22 cellular contexts compared by ENCODE assay signal in genomic region chr6:55568779-55569439, GRCh38. TPM values are rescaled to one million over a fixed set of nuclear protein-coding genes. Genes with fewer than 3 reads are reported as not detected.
DNase-seq lines count a peak whose midpoint lies in the region; ATAC-seq and TF ChIP-seq lines count a peak whose summit lies in the region.
"Had no signal": no experiment of that assay in that cellular context is flagged by ENCODE, and none has a peak within 500 bp of the region (broad histone marks: within the 10 kb centered on the region; RNA-seq: fewer than 3 reads in every experiment).

No MANE protein-coding gene starts in this region.

- H3K36me3 Mint-ChIP-seq in nephron (ENCODE audit: low read depth): no peaks in the 10 kb centered on the region

- H3K4me3 ChIP-seq in transverse colon: no peak overlapping the region

- H3K4me1 ChIP-seq in transverse colon: no peaks in the 10 kb centered on the region

- no peaks in the 10 kb centered on the region for H3K36me3 ChIP-seq in transverse colon

- peak overlapping the region in 3 of 4 donors; percentile 12 to 17 (median 12) for H3K27ac ChIP-seq in transverse colon
- H3K27ac ChIP-seq: 22Rv1 had no signal

- in situ Hi-C loops in transverse colon (cut with MboI; ENCODE audit: low pct_ligation_motif_present in 1 of 4, low pct_unique_long_range_greater_than_20kb in 1 of 4, low sequenced_read_pairs in 3 of 4): no loop called here

- no peak for TF ChIP-seq EP300 in transverse colon (IDR thresholded peaks at IDR 0.05; ENCODE audit: low read depth)

- ATAC-seq in left cardiac atrium (peak; percentile 88 to 96), left colon (no peak)
- ATAC-seq: effector memory CD8-positive, alpha-beta T cell had no signal

- peak overlapping the region; percentile 69 to 81 (median 69) for H3K27ac Mint-ChIP-seq in nephron
- H3K27ac Mint-ChIP-seq: effector memory CD8-positive, alpha-beta T cell had no signal

- TF ChIP-seq POLR2A in transverse colon (IDR thresholded peaks at IDR 0.05): no peak

- peaks cover 9% of the 10 kb centered on the region for H3K9me3 Mint-ChIP-seq in nephron

- no peaks in the 10 kb centered on the region for H3K27me3 Mint-ChIP-seq in nephron (ENCODE audit: low read depth)
- H3K27me3 Mint-ChIP-seq: effector memory CD8-positive, alpha-beta T cell had no signal

- peaks cover 28% of the 10 kb centered on the region for H3K4me1 Mint-ChIP-seq in nephron

- no peak overlapping the region for H3K4me3 Mint-ChIP-seq in nephron
- H3K4me3 Mint-ChIP-seq: effector memory CD8-positive, alpha-beta T cell had no signal

- TF ChIP-seq CTCF in nephron (IDR thresholded peaks at IDR 0.05; ENCODE audit: unreplicated experiment in 3 of 3) (no peak), transverse colon (IDR thresholded peaks at IDR 0.05) (no peak)

- H3K27me3 ChIP-seq in transverse colon: no peaks in the 10 kb centered on the region

- 17 to 52% methylated on average over 1 of the region's 1 CpG for WGBS in transverse colon (ENCODE audit: low coverage in 1 of 2), 2 donors

- H3K9me3 ChIP-seq in transverse colon: peaks cover 0 to 4% of the 10 kb centered on the region in 2 donors

- intact Hi-C loops in left cardiac atrium (cut with DNase I): no loop called here
- intact Hi-C loops in transverse colon (cut with DNase I; ENCODE audit: low total_unique reads): no loop called here
- intact Hi-C loops in left colon (cut with DNase I, micrococcal nuclease): no loop called here
- intact Hi-C loops in posterior vena cava (cut with DNase I): no loop called here

- DNase-seq in NCI-H82 (lab: John Stamatoyannopoulos, UW): peak; percentile 18
- no peak for DNase-seq in NCI-H82 treated with DMSO at 0.1 percent for 48 hours (lab: John Stamatoyannopoulos, UW; ENCODE audit: unreplicated experiment)
- DNase-seq in left cardiac atrium: no peak
- no peak for DNase-seq in transverse colon
- DNase-seq in left colon: no peak
- no peak for DNase-seq in stimulated activated naive CD4-positive, alpha-beta T cell (lab: John Stamatoyannopoulos, UW)
- DNase-seq in posterior vena cava (ENCODE audit: low spot score): no peak
- DNase-seq: activated CD4-positive, alpha-beta T cell treated with anti-CD3 and anti-CD28 coated beads for 4 hours; activated CD8-positive, alpha-beta memory T cell treated with anti-CD3 and anti-CD28 coated beads, Interleukin-2, amount 50 U/mL, for 4 hours; activated gamma-delta T cell; amniotic stem cell; cerebellar nuclear complex; DMS153; effector memory CD8-positive, alpha-beta T cell; kidney glomerular epithelial cell; NCI-H1105 treated with DMSO at 0.1 percent for 48 hours; NCI-H2171; NCI-H774; stimulated activated CD4-positive, alpha-beta T cell treated with anti-CD3 and anti-CD28 coated beads, Interleukin-12 subunit alpha, Interleukin-12 subunit beta, amount 100 ng/mL, for 4 hours had no signal

RNA-seq across cellular contexts. Expression of gene HMGCLL1, which starts 10.1 kb away (rescaled TPM):
- total RNA-seq in left cardiac atrium (1 to 10 TPM; 1.2 to 2.4 TPM), transverse colon (under 1 TPM in 2 of 4 donors, not detected in 2; 0.55 to 0.64 TPM), left colon (under 1 TPM; 0.18 to 0.47 TPM), posterior vena cava (under 1 TPM; 0.14 to 0.42 TPM)
- total RNA-seq: LHCN-M2 had no signal
